Comparison of ENCODE assay signal across 8 cellular contexts in the genomic region with DNA sequence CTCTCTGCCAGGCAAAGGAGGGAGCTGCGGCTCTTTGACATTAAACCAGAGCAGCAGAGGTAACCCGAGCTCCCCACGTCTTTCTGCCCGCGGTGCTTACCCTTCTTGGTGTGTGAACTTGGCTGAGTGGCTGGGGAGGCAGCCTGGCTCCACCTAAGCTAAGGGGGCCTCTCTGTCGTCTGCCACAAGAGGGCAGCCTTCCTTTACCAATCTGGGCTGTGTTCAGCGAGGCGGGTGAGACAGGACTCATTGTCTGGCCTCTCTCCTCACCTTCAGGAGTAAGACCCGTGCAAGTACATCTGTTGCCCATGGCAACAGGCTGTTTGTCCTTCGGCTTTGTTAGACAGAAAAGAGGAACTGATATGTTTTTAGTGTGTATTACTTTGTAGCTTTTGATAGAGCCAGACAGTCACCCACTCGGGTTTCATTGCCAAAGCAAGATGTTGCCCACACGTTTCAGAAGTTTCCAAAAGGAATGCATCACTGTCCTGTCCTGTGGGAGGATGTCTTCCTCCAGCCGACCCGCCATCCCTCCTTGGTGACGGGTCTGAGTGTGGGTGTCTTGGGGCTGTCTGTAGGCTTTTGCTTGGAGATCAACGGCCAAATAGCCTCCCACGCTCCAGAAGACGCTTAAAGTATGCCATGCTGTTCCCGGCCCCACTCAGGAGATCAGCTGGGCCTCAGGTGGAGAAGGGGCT. TPM values are rescaled to one million over a fixed set of nuclear protein-coding genes. Genes with fewer than 3 reads are reported as not detected.
DNase-seq lines count a peak whose midpoint lies in the region; ATAC-seq, FAIRE-seq and TF ChIP-seq lines count a peak whose summit lies in the region.

No MANE protein-coding gene starts in this region.

- peaks cover 48% of the 10 kb centered on the region for H3K36me3 ChIP-seq in HUES64 (ENCODE audit: insufficient read depth, low read length)
- no peaks in the 10 kb centered on the region for H3K36me3 ChIP-seq in testis (ENCODE audit: low read depth, missing control alignments)

- H3K4me3 ChIP-seq in HUES64 (ENCODE audit: low read length) (no peak overlapping the region), fibroblast of the aortic adventitia (ENCODE audit: low read depth, low read length) (no peak overlapping the region), testis (no peak overlapping the region)

- H3K4me1 ChIP-seq in HUES64 (ENCODE audit: insufficient read depth, low read length) (no peaks in the 10 kb centered on the region), testis (peaks cover 12% of the 10 kb centered on the region)

- DNase-seq in DMS79 treated with DMSO at 0.1 percent for 48 hours (lab: John Stamatoyannopoulos, UW) (peak; percentile 70), RCC 7860 (ENCODE audit: low spot score) (peak; percentile 60), activated T-helper 1 cell treated with Interleukin-2 at 50 U/mL for 16 hours (ENCODE audit: low read depth) (peak; percentile 65), fibroblast of the aortic adventitia (ENCODE audit: low read depth) (peak; percentile 86), nucleus accumbens (lab: John Stamatoyannopoulos, UW) (peak in 53 of 56 donors; percentile 10 to 87 (median 61)), testis (peak; percentile 96)

- peak; percentile 92 for TF ChIP-seq CTCF in fibroblast of the aortic adventitia (IDR thresholded peaks at IDR 0.05; ENCODE audit: insufficient read depth, low read length)
- peak; percentile 76 to 86 (median 81) for TF ChIP-seq CTCF in testis (IDR thresholded peaks at IDR 0.05)

- WGBS in HUES64, result 58% methylated on average over 19 of the region's 19 CpGs
- WGBS in testis, 2 donors, result 26 to 50% methylated on average over 14 to 17 of the region's 19 CpGs

- H3K27me3 ChIP-seq in HUES64 (ENCODE audit: insufficient read depth, low read length), result no peaks in the 10 kb centered on the region
- no peaks in the 10 kb centered on the region for H3K27me3 ChIP-seq in testis

- peak; percentile 52 for ATAC-seq in GM21515 (IDR thresholded peaks at IDR 0.05; ENCODE audit: unreplicated experiment)

- H3K27ac ChIP-seq in HUES64 (ENCODE audit: low read depth, low read length) (peak overlapping the region; percentile 18; the same call in 1 of the 2 replicates), testis (peak overlapping the region; percentile 7 to 36)

- no peak for TF ChIP-seq POLR2A in testis (IDR thresholded peaks at IDR 0.05)

- no peak overlapping the region for H3K9ac ChIP-seq in HUES64 (ENCODE audit: low read depth, low read length)

- H3K9me3 ChIP-seq in HUES64 (ENCODE audit: insufficient read depth, low read depth, low read length) (no peaks in the 10 kb centered on the region), testis (no peaks in the 10 kb centered on the region)

- FAIRE-seq in RCC 7860 (lab: Jason Lieb, UNC), result no peak

- intact Hi-C loops in testis (cut with DNase I; ENCODE audit: low total_unique reads), result loop anchor here (5.0 kb wide), 1 partner anchor 102 kb away; no protein-coding TSS in a partner anchor

RNA-seq across cellular contexts. Expression of a gene that starts 4.6 kb away (rescaled TPM):
- polyA plus RNA-seq in HUES64 (2013, experiment 1 of 2), result 53.3 TPM
- polyA plus RNA-seq in HUES64 (2013, experiment 2 of 2), result 65.2 TPM
- total RNA-seq in fibroblast of the aortic adventitia (ENCODE audit: low replicate concordance) (46.5 and 76.6 TPM in 2 replicates), testis (10 to 100 TPM; 79.8 to 82.4 TPM)
- polyA plus RNA-seq in testis (ENCODE audit: insufficient read depth, low read depth, low replicate concordance), result 127 TPM

RNA-seq across cellular contexts. Expression of a gene that starts 54.5 kb away (rescaled TPM):
- polyA plus RNA-seq in HUES64 (2013, experiment 1 of 2), result 3.9 TPM
- polyA plus RNA-seq in HUES64 (2013, experiment 2 of 2), result 5.1 TPM
- total RNA-seq in fibroblast of the aortic adventitia (ENCODE audit: low replicate concordance) (29.4 and 49.8 TPM in 2 replicates), testis (10 to 100 TPM; 13.5 to 26.2 TPM)
- polyA plus RNA-seq in testis (ENCODE audit: insufficient read depth, low read depth, low replicate concordance), result 6.3 TPM
